8 cellular contexts compared by ENCODE assay signal in genomic region chr3:15377961-15378791, GRCh38. TPM values are rescaled to one million over a fixed set of nuclear protein-coding genes. Genes with fewer than 3 reads are reported as not detected.
DNase-seq lines count a peak whose midpoint lies in the region; ATAC-seq and TF ChIP-seq lines count a peak whose summit lies in the region.

No MANE protein-coding gene starts in this region.

- intact Hi-C loops in natural killer cell (cut with micrococcal nuclease): loop anchor here (1.0 kb wide), 5 partner anchors 46 to 176 kb away; partner anchors contain the start of genes EAF1, METTL6 and SH3BP5

- H3K79me2 ChIP-seq in DOHH2 (ENCODE audit: control insufficient read depth, low read length): no peaks in the 10 kb centered on the region
- H3K79me2 ChIP-seq in GM23338 (replicated peaks; ENCODE audit: insufficient read depth): no peaks in the 10 kb centered on the region
- no peaks in the 10 kb centered on the region for H3K79me2 ChIP-seq in Karpas-422 (ENCODE audit: low read length)
- no peaks in the 10 kb centered on the region for H3K79me2 ChIP-seq in fibroblast of lung (ENCODE audit: control insufficient read depth, insufficient read depth, low read length)

- no peak overlapping the region for H3K9ac ChIP-seq in Karpas-422 (ENCODE audit: low read length)
- peak overlapping the region; percentile 2 for H3K9ac ChIP-seq in fibroblast of lung (ENCODE audit: insufficient read depth, low read length)

- no peaks in the 10 kb centered on the region for H3K9me2 ChIP-seq in DOHH2 (replicated peaks; ENCODE audit: control insufficient read depth, low read length)
- H3K9me2 ChIP-seq in GM23338 (ENCODE audit: insufficient read depth): no peaks in the 10 kb centered on the region
- H3K9me2 ChIP-seq in Karpas-422 (replicated peaks; ENCODE audit: insufficient read depth, low read length): no peaks in the 10 kb centered on the region

- no peak for TF ChIP-seq POLR2A in Peyer's patch (IDR thresholded peaks at IDR 0.05)

- no peaks in the 10 kb centered on the region for H4K20me1 ChIP-seq in DOHH2 (ENCODE audit: control insufficient read depth, insufficient read depth, low read depth, low read length)
- no peaks in the 10 kb centered on the region for H4K20me1 ChIP-seq in GM23338 (replicated peaks; ENCODE audit: insufficient read depth)
- H4K20me1 ChIP-seq in Karpas-422 (ENCODE audit: insufficient read depth, low read depth, low read length): no peaks in the 10 kb centered on the region; the same call in 1 of the 2 replicates
- H4K20me1 ChIP-seq in fibroblast of lung (ENCODE audit: control insufficient read depth, extremely low read depth, insufficient read depth, low read length): no peaks in the 10 kb centered on the region

- peak overlapping the region; percentile 59 for H3K4me3 ChIP-seq in DOHH2 (ENCODE audit: low read length)
- H3K4me3 ChIP-seq in GM23338: peak overlapping the region; percentile 15; the same call in 1 of the 2 replicates
- H3K4me3 ChIP-seq in Karpas-422 (ENCODE audit: low read length): peak overlapping the region; percentile 39; the same call in 1 of the 2 replicates
- H3K4me3 ChIP-seq in Peyer's patch: no peak overlapping the region
- no peak overlapping the region for H3K4me3 ChIP-seq in fibroblast of lung (replicated peaks in 1 of 4; ENCODE audit: control extremely low read depth in 1 of 4, insufficient read depth in 1 of 4, low read depth in 3 of 4, low read length in 4 of 4)

- H3K4me2 ChIP-seq in DOHH2 (ENCODE audit: low read length) (peak overlapping the region; percentile 68), GM23338 (peak overlapping the region; percentile 29), Karpas-422 (ENCODE audit: low read depth, low read length, poor library complexity, severe bottlenecking) (peak overlapping the region; percentile 51), fibroblast of lung (ENCODE audit: extremely low read depth, insufficient read depth, low read length) (peak overlapping the region; percentile 64)

- H3K9me3 Mint-ChIP-seq in GM23338: no peaks in the 10 kb centered on the region
- H3K9me3 Mint-ChIP-seq in activated T-cell treated with anti-CD3 and anti-CD28 coated beads, Interleukin-2, amount 50 U/mL, for 72 hours: no peaks in the 10 kb centered on the region
- no peaks in the 10 kb centered on the region for H3K9me3 Mint-ChIP-seq in natural killer cell
- H3K9me3 Mint-ChIP-seq in stimulated activated naive B cell treated with anti-CD40 and anti-IgM and Interleukin-4, amounts not matched to agents 10 μg/mL and 1 μg/mL and 100 μg/mL, for 72 hours: no peaks in the 10 kb centered on the region

- peak overlapping the region; percentile 96 for H3K27ac Mint-ChIP-seq in GM23338
- peak overlapping the region; percentile 88 for H3K27ac Mint-ChIP-seq in activated T-cell treated with anti-CD3 and anti-CD28 coated beads, Interleukin-2, amount 50 U/mL, for 72 hours
- H3K27ac Mint-ChIP-seq in natural killer cell: peak overlapping the region; percentile 95
- H3K27ac Mint-ChIP-seq in stimulated activated naive B cell treated with anti-CD40 and anti-IgM and Interleukin-4, amounts not matched to agents 10 μg/mL and 1 μg/mL and 100 μg/mL, for 72 hours: peak overlapping the region; percentile 85

- peak; percentile 88 for TF ChIP-seq CTCF in DOHH2 (IDR thresholded peaks at IDR 0.05; ENCODE audit: low read depth, low read length, poor library complexity, severe bottlenecking)
- TF ChIP-seq CTCF in GM23338 (conservative IDR thresholded peaks at IDR 0.05; ENCODE audit: low read depth in 2 of 2): peak; percentile 84 to 97
- peak; percentile 81 to 94 (median 91) for TF ChIP-seq CTCF in Peyer's patch (IDR thresholded peaks at IDR 0.05)
- peak; percentile 74 to 82 for TF ChIP-seq CTCF in fibroblast of lung (conservative IDR thresholded peaks at IDR 0.05 in 1 of 2, IDR thresholded peaks at IDR 0.05 in 1 of 2; ENCODE audit: low read depth in 1 of 2, low read length in 2 of 2)
- TF ChIP-seq CTCF in natural killer cell (IDR thresholded peaks at IDR 0.05): peak; percentile 91

- no peaks in the 10 kb centered on the region for H3K36me3 ChIP-seq in DOHH2 (ENCODE audit: control insufficient read depth, low read length)
- H3K36me3 ChIP-seq in GM23338 (ENCODE audit: insufficient read depth): no peaks in the 10 kb centered on the region
- H3K36me3 ChIP-seq in Karpas-422 (ENCODE audit: insufficient read depth, low read length): no peaks in the 10 kb centered on the region
- H3K36me3 ChIP-seq in Peyer's patch: no peaks in the 10 kb centered on the region
- no peaks in the 10 kb centered on the region for H3K36me3 ChIP-seq in fibroblast of lung (ENCODE audit: control insufficient read depth, insufficient read depth, low read length)

- H3K27ac ChIP-seq in DOHH2 (ENCODE audit: low read depth, low read length): peak overlapping the region; percentile 18; the same call in 1 of the 2 replicates
- no peak overlapping the region for H3K27ac ChIP-seq in GM23338 (ENCODE audit: low read depth)
- no peak overlapping the region for H3K27ac ChIP-seq in Karpas-422 (ENCODE audit: low read length)
- peak overlapping the region; percentile 40 to 71 (median 52) for H3K27ac ChIP-seq in Peyer's patch
- H3K27ac ChIP-seq in fibroblast of lung (ENCODE audit: insufficient read depth, low read length): peak overlapping the region; percentile 79

- H3K4me1 ChIP-seq in DOHH2 (ENCODE audit: control insufficient read depth, low read length) (peaks cover 45% of the 10 kb centered on the region), GM23338 (ENCODE audit: insufficient read depth) (no peaks in the 10 kb centered on the region; the same call in 1 of the 2 replicates), Karpas-422 (ENCODE audit: low read length) (peaks cover 5% of the 10 kb centered on the region), Peyer's patch (no peaks in the 10 kb centered on the region), fibroblast of lung (ENCODE audit: control insufficient read depth, extremely low read depth, insufficient read depth, low read length) (peaks cover 2% of the 10 kb centered on the region)

- H3K4me1 Mint-ChIP-seq in GM23338 (peaks cover 5% of the 10 kb centered on the region; the same call in 2 of the 3 replicates), natural killer cell (peaks cover 8 to 9% of the 10 kb centered on the region in 2 donors)
- peaks cover 11% of the 10 kb centered on the region for H3K4me1 Mint-ChIP-seq in activated T-cell treated with anti-CD3 and anti-CD28 coated beads, Interleukin-2, amount 50 U/mL, for 72 hours (ENCODE audit: low read depth)
- H3K4me1 Mint-ChIP-seq in stimulated activated naive B cell treated with anti-CD40 and anti-IgM and Interleukin-4, amounts not matched to agents 10 μg/mL and 1 μg/mL and 100 μg/mL, for 72 hours: peaks cover 26 to 50% of the 10 kb centered on the region in 2 donors

- peak; percentile 98 for ATAC-seq in GM23338
- ATAC-seq in activated T-cell treated with anti-CD3 and anti-CD28 coated beads, Interleukin-2, amount 50 U/mL, for 72 hours (replicated peaks in 1 of 2): peak; percentile 96 to 98
- ATAC-seq in natural killer cell: peak; percentile 96 to 98 (median 98)
- peak; percentile 95 to 98 for ATAC-seq in stimulated activated naive B cell treated with anti-CD40 and anti-IgM and Interleukin-4, amounts not matched to agents 10 μg/mL and 1 μg/mL and 100 μg/mL, for 72 hours (replicated peaks)

- DNase-seq in GM23338 (ENCODE audit: low spot score) (peak; percentile 99), Karpas-422 (peak; percentile 97), Peyer's patch (peak; percentile 91 to 98 (median 97)), fibroblast of lung (ENCODE audit: low read depth in 2 of 2) (peak; percentile 91 to 95), natural killer cell (peak; percentile 93)
- peak; percentile 92 to 93 for DNase-seq in activated T-cell treated with anti-CD3 and anti-CD28 coated beads, Interleukin-2, amount 50 U/mL, for 72 hours
- DNase-seq in stimulated activated naive B cell treated with anti-CD40 and anti-IgM and Interleukin-4, amounts not matched to agents 10 μg/mL and 1 μg/mL and 100 μg/mL, for 72 hours: peak; percentile 92

- no peaks in the 10 kb centered on the region for H3K36me3 Mint-ChIP-seq in GM23338 (ENCODE audit: low read depth)
- no peaks in the 10 kb centered on the region for H3K36me3 Mint-ChIP-seq in activated T-cell treated with anti-CD3 and anti-CD28 coated beads, Interleukin-2, amount 50 U/mL, for 72 hours (ENCODE audit: insufficient read depth in 2 of 2)
- H3K36me3 Mint-ChIP-seq in natural killer cell: no peaks in the 10 kb centered on the region
- H3K36me3 Mint-ChIP-seq in stimulated activated naive B cell treated with anti-CD40 and anti-IgM and Interleukin-4, amounts not matched to agents 10 μg/mL and 1 μg/mL and 100 μg/mL, for 72 hours: peaks cover 0 to 3% of the 10 kb centered on the region in 2 donors

- H3K27me3 Mint-ChIP-seq in GM23338 (ENCODE audit: insufficient read depth, low read depth, poor library complexity): peaks cover 4% of the 10 kb centered on the region
- H3K27me3 Mint-ChIP-seq in activated T-cell treated with anti-CD3 and anti-CD28 coated beads, Interleukin-2, amount 50 U/mL, for 72 hours (ENCODE audit: low read depth): no peaks in the 10 kb centered on the region
- H3K27me3 Mint-ChIP-seq in natural killer cell (ENCODE audit: low read depth in 2 of 2): no peaks in the 10 kb centered on the region
- H3K27me3 Mint-ChIP-seq in stimulated activated naive B cell treated with anti-CD40 and anti-IgM and Interleukin-4, amounts not matched to agents 10 μg/mL and 1 μg/mL and 100 μg/mL, for 72 hours: no peaks in the 10 kb centered on the region

- H2AFZ ChIP-seq in GM23338 (peak overlapping the region; percentile 38; the same call in 1 of the 2 replicates), Karpas-422 (ENCODE audit: low read length) (peak overlapping the region; percentile 99), fibroblast of lung (ENCODE audit: low read length) (peak overlapping the region; percentile 99)

- no peaks in the 10 kb centered on the region for H3K27me3 ChIP-seq in DOHH2 (ENCODE audit: control insufficient read depth, low read length)
- no peaks in the 10 kb centered on the region for H3K27me3 ChIP-seq in GM23338 (ENCODE audit: insufficient read depth)
- no peaks in the 10 kb centered on the region for H3K27me3 ChIP-seq in Karpas-422 (ENCODE audit: low read length)
- H3K27me3 ChIP-seq in Peyer's patch: no peaks in the 10 kb centered on the region
- no peaks in the 10 kb centered on the region for H3K27me3 ChIP-seq in fibroblast of lung (ENCODE audit: control insufficient read depth, insufficient read depth, low read length)

- H3F3A ChIP-seq in DOHH2 (ENCODE audit: control insufficient read depth, insufficient read depth) (no peaks in the 10 kb centered on the region), GM23338 (replicated peaks; ENCODE audit: low read depth) (no peaks in the 10 kb centered on the region)

- H3K4me3 Mint-ChIP-seq in GM23338 (peak overlapping the region; percentile 48; the same call in 2 of the 3 replicates), natural killer cell (peak overlapping the region; percentile 42)
- H3K4me3 Mint-ChIP-seq in activated T-cell treated with anti-CD3 and anti-CD28 coated beads, Interleukin-2, amount 50 U/mL, for 72 hours: peak overlapping the region in 1 of 2 donors; percentile 44
- no peak overlapping the region for H3K4me3 Mint-ChIP-seq in stimulated activated naive B cell treated with anti-CD40 and anti-IgM and Interleukin-4, amounts not matched to agents 10 μg/mL and 1 μg/mL and 100 μg/mL, for 72 hours

- H3K9me3 ChIP-seq in DOHH2 (ENCODE audit: control insufficient read depth, insufficient read depth, low read length) (no peaks in the 10 kb centered on the region), Karpas-422 (ENCODE audit: low read length) (no peaks in the 10 kb centered on the region), Peyer's patch (no peaks in the 10 kb centered on the region), fibroblast of lung (ENCODE audit: control insufficient read depth, insufficient read depth, low read depth, low read length) (no peaks in the 10 kb centered on the region)

RNA-seq across cellular contexts. Expression of gene SH3BP5, which starts 45.8 kb away (rescaled TPM):
- 8.3 and 9.1 TPM in 2 replicates for total RNA-seq in GM23338 (2014; rRNA removed; shearing (Covaris generic))
- 5.8 and 5.9 TPM in 2 replicates for polyA plus RNA-seq in GM23338 (2016; fragmentation: Nextera tagmentation; extraction: Ambion mirVana)
- total RNA-seq in Karpas-422 (2014; rRNA removed; shearing (Covaris generic); ENCODE audit: low replicate concordance): 0.51 and 0.82 TPM in 2 replicates
- total RNA-seq in Peyer's patch: 10 to 100 TPM; 12.8 to 64.4 (median 16.0) TPM
- total RNA-seq in activated T-cell treated with anti-CD3 and anti-CD28 coated beads, Interleukin-2, amount 50 U/mL, for 72 hours: 10 to 100 TPM in 1 of 2 donors, 1 to 10 TPM in 1; 7.4 to 19.6 TPM
- total RNA-seq in fibroblast of lung: 8.2 and 12.9 TPM in 2 replicates
- polyA plus RNA-seq in fibroblast of lung: 6.7 and 12.6 TPM in 2 replicates
- polyA plus RNA-seq in fibroblast of lung (2012): 5.9 and 11.0 TPM in 2 replicates
- 0.82 and 5.2 TPM in 2 replicates for polyA minus RNA-seq in fibroblast of lung (ENCODE audit: low replicate concordance)
- 100 to 1,000 TPM in 1 of 3 donors, 10 to 100 TPM in 2; 89.4 to 129 (median 91.0) TPM for total RNA-seq in natural killer cell

RNA-seq across cellular contexts. Expression of gene METTL6, which starts 49.2 kb away (rescaled TPM):
- total RNA-seq in GM23338 (2014; rRNA removed; shearing (Covaris generic)): 17.8 and 21.2 TPM in 2 replicates
- polyA plus RNA-seq in GM23338 (2016; fragmentation: Nextera tagmentation; extraction: Ambion mirVana) (11.6 and 15.1 TPM in 2 replicates), fibroblast of lung (25.7 and 29.2 TPM in 2 replicates)
- 20.9 and 23.2 TPM in 2 replicates for total RNA-seq in Karpas-422 (2014; rRNA removed; shearing (Covaris generic); ENCODE audit: low replicate concordance)
- total RNA-seq in Peyer's patch (10 to 100 TPM in 3 of 4 donors, 1 to 10 TPM in 1; 9.5 to 16.2 (median 13.4) TPM), fibroblast of lung (37.3 and 40.8 TPM in 2 replicates), natural killer cell (10 to 100 TPM in 2 of 3 donors, 1 to 10 TPM in 1; 9.8 to 13.3 (median 11.8) TPM)
- 10 to 100 TPM; 26.8 to 29.6 TPM for total RNA-seq in activated T-cell treated with anti-CD3 and anti-CD28 coated beads, Interleukin-2, amount 50 U/mL, for 72 hours
- 18.6 and 19.6 TPM in 2 replicates for polyA plus RNA-seq in fibroblast of lung (2012)
- polyA minus RNA-seq in fibroblast of lung (ENCODE audit: low replicate concordance): 2.8 and 9.7 TPM in 2 replicates

RNA-seq across cellular contexts. Expression of gene EAF1, which starts 49.2 kb away (rescaled TPM):
- total RNA-seq in GM23338 (2014; rRNA removed; shearing (Covaris generic)): 29.5 and 45.4 TPM in 2 replicates
- polyA plus RNA-seq in GM23338 (2016; fragmentation: Nextera tagmentation; extraction: Ambion mirVana) (9.4 and 9.8 TPM in 2 replicates), fibroblast of lung (11.1 and 12.5 TPM in 2 replicates)
- 19.8 and 29.2 TPM in 2 replicates for total RNA-seq in Karpas-422 (2014; rRNA removed; shearing (Covaris generic); ENCODE audit: low replicate concordance)
- total RNA-seq in Peyer's patch (10 to 100 TPM; 27.1 to 45.4 (median 33.0) TPM), fibroblast of lung (20.8 and 22.6 TPM in 2 replicates), natural killer cell (10 to 100 TPM; 39.7 to 45.8 (median 41.5) TPM)
- 10 to 100 TPM; 29.9 to 33.4 TPM for total RNA-seq in activated T-cell treated with anti-CD3 and anti-CD28 coated beads, Interleukin-2, amount 50 U/mL, for 72 hours
- 8.0 and 8.1 TPM in 2 replicates for polyA plus RNA-seq in fibroblast of lung (2012)
- polyA minus RNA-seq in fibroblast of lung (ENCODE audit: low replicate concordance): 9.0 and 18.3 TPM in 2 replicates

Comparison
In these comparisons a context has a peak if more than half of its experiments do, and no peak if none do; other contexts are left out.
1. H3K27ac ChIP-seq: peak in DOHH2 (single experiment), Peyer's patch (4 of 4) and fibroblast of lung (single experiment); none in GM23338 (single experiment) and Karpas-422 (single experiment).
2. H3K4me3 ChIP-seq: peak in DOHH2 (single experiment), GM23338 (single experiment) and Karpas-422 (single experiment); none in Peyer's patch (0 of 4) and fibroblast of lung (0 of 4).
3. H2AFZ ChIP-seq: peak in every context shown above with its lines; median percentile 99 in Karpas-422; 99 in fibroblast of lung; 38 in GM23338.
4. H3K4me3 Mint-ChIP-seq: peak in GM23338 (single experiment) and natural killer cell (single experiment); none in stimulated activated naive B cell treated with anti-CD40 and anti-IgM and Interleukin-4, amounts not matched to agents 10 μg/mL and 1 μg/mL and 100 μg/mL, for 72 hours (0 of 2).
5. Peak in every context shown above with its lines, with median percentiles within 50 percentile points of each other: H3K4me2 ChIP-seq, CTCF ChIP-seq, ATAC-seq, DNase-seq and H3K27ac Mint-ChIP-seq.